ENCODE assay signal across 14 cellular contexts in genomic region chr17:40015005-40015997, GRCh38. TPM values are rescaled to one million over a fixed set of nuclear protein-coding genes. Genes with fewer than 3 reads are reported as not detected.
DNase-seq lines count a peak whose midpoint lies in the region; ATAC-seq and TF ChIP-seq lines count a peak whose summit lies in the region.
"Had no signal": no experiment of that assay in that cellular context is flagged by ENCODE, and none has a peak within 500 bp of the region (broad histone marks: within the 10 kb centered on the region; RNA-seq: fewer than 3 reads in every experiment).

TSS of gene CSF3 (plus strand) at chr17:40015440. CDS start at chr17:40015475, 35 bp downstream.

- ATAC-seq in GM23338 (no peak), GM21529 (IDR thresholded peaks at IDR 0.05; ENCODE audit: unreplicated experiment) (no peak), HG02610 (IDR thresholded peaks at IDR 0.05; ENCODE audit: unreplicated experiment) (no peak)

- peaks cover 44% of the 10 kb centered on the region for H3K4me1 Mint-ChIP-seq in GM23338

- H3K36me3 ChIP-seq in GM23338 (ENCODE audit: insufficient read depth) (peaks cover 3% of the 10 kb centered on the region; the same call in 1 of the 2 replicates), fibroblast of lung (ENCODE audit: control insufficient read depth, insufficient read depth, low read length) (peaks cover 7% of the 10 kb centered on the region), prostate gland (peaks cover 0 to 8% of the 10 kb centered on the region in 2 donors)

- peaks cover 30% of the 10 kb centered on the region for H3K27me3 Mint-ChIP-seq in GM23338 (ENCODE audit: insufficient read depth, low read depth, poor library complexity)

- 63% methylated on average over 20 of the region's 20 CpGs for WGBS in prostate gland

- H3K9me3 ChIP-seq in fibroblast of lung (ENCODE audit: control insufficient read depth, insufficient read depth, low read depth, low read length) (no peaks in the 10 kb centered on the region), prostate gland (no peaks in the 10 kb centered on the region)
- H3K9me3 ChIP-seq: SJSA1 had no signal

- H3F3A ChIP-seq in GM23338 (replicated peaks; ENCODE audit: low read depth) = peaks cover 4% of the 10 kb centered on the region; the same call in 1 of the 2 replicates

- POLR2A ChIA-PET in RWPE1 (lab: Yijun Ruan, JAX; ENCODE audit: low non-redundant PET) = no interaction called here

- 0 out of 3 replicates have a peak, but pooled peaks cover 5% of the 10 kb centered on the region for H3K9me3 Mint-ChIP-seq in GM23338

- CTCF ChIA-PET in RWPE1 (lab: Yijun Ruan, JAX) = interaction anchor here (0.5 to 4.1 kb wide), 4 partner anchors 11 to 1130 kb away, joined by 3 to 57 read pairs (median 6); no protein-coding TSS in a partner anchor

- TF ChIP-seq CTCF in GM23338 (conservative IDR thresholded peaks at IDR 0.05; ENCODE audit: low read depth in 2 of 2) (no peak), RWPE1 (conservative IDR thresholded peaks at IDR 0.05; ENCODE audit: low read depth) (no peak), fibroblast of lung (conservative IDR thresholded peaks at IDR 0.05 in 1 of 2, IDR thresholded peaks at IDR 0.05 in 1 of 2; ENCODE audit: low read depth in 1 of 2, low read length in 2 of 2) (no peak), prostate gland (IDR thresholded peaks at IDR 0.05) (no peak)

- no peaks in the 10 kb centered on the region for H3K79me2 ChIP-seq in GM23338 (replicated peaks; ENCODE audit: insufficient read depth)
- H3K79me2 ChIP-seq in fibroblast of lung (ENCODE audit: control insufficient read depth, insufficient read depth, low read length) = no peaks in the 10 kb centered on the region

- H4K20me1 ChIP-seq in GM23338 (replicated peaks; ENCODE audit: insufficient read depth) (no peaks in the 10 kb centered on the region), fibroblast of lung (ENCODE audit: control insufficient read depth, extremely low read depth, insufficient read depth, low read length) (no peaks in the 10 kb centered on the region)

- TF ChIP-seq POLR2A in prostate gland (IDR thresholded peaks at IDR 0.05) = no peak

- no peak within 1 kb of the TSS for H3K27ac ChIP-seq in GM23338 (ENCODE audit: low read depth)
- H3K27ac ChIP-seq in RWPE1 = peak within 1 kb of the TSS; percentile 99
- H3K27ac ChIP-seq in fibroblast of lung (ENCODE audit: insufficient read depth, low read length) = no peak within 1 kb of the TSS
- peak within 1 kb of the TSS; percentile 15 to 26 for H3K27ac ChIP-seq in prostate gland
- H3K27ac ChIP-seq: SJSA1 had no signal

- no peak within 1 kb of the TSS for H3K4me2 ChIP-seq in GM23338
- no peak within 1 kb of the TSS for H3K4me2 ChIP-seq in fibroblast of lung (ENCODE audit: extremely low read depth, insufficient read depth, low read length)

- H3K9ac ChIP-seq in fibroblast of lung (ENCODE audit: insufficient read depth, low read length) = no peak within 1 kb of the TSS

- peaks cover 28% of the 10 kb centered on the region for H3K4me1 ChIP-seq in GM23338 (ENCODE audit: insufficient read depth)
- peaks cover 15% of the 10 kb centered on the region for H3K4me1 ChIP-seq in fibroblast of lung (ENCODE audit: control insufficient read depth, extremely low read depth, insufficient read depth, low read length)
- H3K4me1 ChIP-seq in prostate gland (replicated peaks) = no peaks in the 10 kb centered on the region
- H3K4me1 ChIP-seq: SJSA1 had no signal

- H2AFZ ChIP-seq in GM23338 (peak within 1 kb of the TSS; percentile 63; the same call in 1 of the 2 replicates), fibroblast of lung (ENCODE audit: low read length) (peak within 1 kb of the TSS; percentile 17)

- H3K27ac Mint-ChIP-seq in GM23338 = no peak within 1 kb of the TSS; the same call in 1 of the 2 replicates

- H3K36me3 Mint-ChIP-seq in GM23338 (ENCODE audit: low read depth) = peaks cover 12% of the 10 kb centered on the region; the same call in 2 of the 3 replicates

- intact Hi-C loops in prostate gland (cut with DNase I) = loop anchor here (10.0 kb wide), 1 partner anchor 280 kb away; no protein-coding TSS in a partner anchor

- H3K4me3 ChIP-seq in GM23338 = no peak within 1 kb of the TSS
- no peak within 1 kb of the TSS for H3K4me3 ChIP-seq in fibroblast of lung (replicated peaks in 1 of 4; ENCODE audit: control extremely low read depth in 1 of 4, insufficient read depth in 1 of 4, low read depth in 3 of 4, low read length in 4 of 4)
- H3K4me3 ChIP-seq in prostate gland = no peak within 1 kb of the TSS
- H3K4me3 ChIP-seq: SJSA1 had no signal

- no peak within 1 kb of the TSS for H3K4me3 Mint-ChIP-seq in GM23338

- H3K27me3 ChIP-seq in GM23338 (ENCODE audit: insufficient read depth) = no peaks in the 10 kb centered on the region
- H3K27me3 ChIP-seq in fibroblast of lung (ENCODE audit: control insufficient read depth, insufficient read depth, low read length) = no peaks in the 10 kb centered on the region
- H3K27me3 ChIP-seq in prostate gland (replicated peaks; ENCODE audit: insufficient read depth) = no peaks in the 10 kb centered on the region
- H3K27me3 ChIP-seq: SJSA1 had no signal

- DNase-seq in GM23338 (ENCODE audit: low spot score) = no peak
- DNase-seq in RWPE1 (ENCODE audit: low spot score) = no peak
- peak in 1 of 2 donors; percentile 41 for DNase-seq in fibroblast of lung (ENCODE audit: low read depth in 2 of 2)
- DNase-seq in prostate gland (ENCODE audit: low spot score) = no peak
- no peak for DNase-seq in stimulated activated CD4-positive, alpha-beta T cell treated with anti-CD3 and anti-CD28 coated beads, Interleukin-2, amount 100 ng/mL, for 24 hours
- no peak for DNase-seq in GM19240 (ENCODE audit: insufficient read length, low spot score)
- DNase-seq: activated CD4-positive, alpha-beta T cell treated with anti-CD3 and anti-CD28 coated beads, Interleukin-2, amount 50 U/mL, for 48 hours; erythroblast; NCI-H2029 had no signal

- no peaks in the 10 kb centered on the region for H3K9me2 ChIP-seq in GM23338 (ENCODE audit: insufficient read depth)

TF ChIP-seq in GM23338, 12 proteins besides CTCF, POLR2A, EP300 and RAD21 (continues in another document):
- no peak for TF ChIP-seq CREB1 (CRISPR knock-in tag; IDR thresholded peaks at IDR 0.05; ENCODE audit: low read depth)
- no peak for TF ChIP-seq POLR2AphosphoS5 (IDR thresholded peaks at IDR 0.05; ENCODE audit: low read depth)
- no peak for TF ChIP-seq STAT1 (IDR thresholded peaks at IDR 0.05; ENCODE audit: unreplicated experiment)
- TF ChIP-seq NANOG (IDR thresholded peaks at IDR 0.05; ENCODE audit: borderline replicate concordance) = no peak

RNA-seq across cellular contexts. Expression of gene CSF3, which starts in this region (rescaled TPM):
- 1.2 TPM in 1 of 2 replicates, not detected in the other for total RNA-seq in GM23338 (2014; rRNA removed; shearing (Covaris generic))
- not detected in 2 replicates for polyA plus RNA-seq in GM23338 (2016; fragmentation: Nextera tagmentation; extraction: Ambion mirVana)
- not detected in 2 replicates for total RNA-seq in fibroblast of lung
- 0.12 TPM in 1 of 2 replicates, not detected in the other for polyA plus RNA-seq in fibroblast of lung
- polyA plus RNA-seq in fibroblast of lung (2012) = 0.17 TPM in 1 of 2 replicates, not detected in the other
- not detected in 2 replicates for polyA minus RNA-seq in fibroblast of lung (ENCODE audit: low replicate concordance)
- total RNA-seq in prostate gland = 1 to 10 TPM in 1 of 2 donors, under 1 TPM in 1; 0.41 to 2.2 TPM
- total RNA-seq: mucosa of gallbladder, SJSA1, subcutaneous adipose tissue had no signal

Comparison
In these comparisons a context has a peak if more than half of its experiments do, and no peak if none do; other contexts are left out.
1. H3K27ac ChIP-seq: peak in RWPE1 (single experiment) and prostate gland (2 of 2); none in GM23338 (single experiment) and fibroblast of lung (single experiment).